In genomic region chr19:35719402-35720162, GRCh38 we compare ENCODE assay signal across 1 cellular context.
TF ChIP-seq lines count a peak whose summit lies in the region.

No MANE protein-coding gene starts in this region.

TF ChIP-seq in HepG2, 621 proteins besides CTCF, POLR2A, EP300 and RAD21 (continued from another document and continues in another):
- TF ChIP-seq ZNF275 (CRISPR knock-in tag; IDR thresholded peaks at IDR 0.05; ENCODE audit: borderline replicate concordance) (0 out of 2 replicates have a peak, but pooled peaks have one; percentile 32), ARID4A (CRISPR knock-in tag; IDR thresholded peaks at IDR 0.05; ENCODE audit: borderline replicate concordance) (peak; percentile 63), ZGPAT (CRISPR knock-in tag; IDR thresholded peaks at IDR 0.05) (0 out of 2 replicates have a peak, but pooled peaks have one; percentile 31), TBP (CRISPR knock-in tag; IDR thresholded peaks at IDR 0.05) (no peak), HDAC1 (CRISPR knock-in tag; IDR thresholded peaks at IDR 0.05) (peak; percentile 37), NCOA1 (CRISPR knock-in tag; IDR thresholded peaks at IDR 0.05) (0 out of 2 replicates have a peak, but pooled peaks have one; percentile 43), ZNF652 (CRISPR knock-in tag; IDR thresholded peaks at IDR 0.05; ENCODE audit: borderline replicate concordance, low read depth) (no peak), MAZ (IDR thresholded peaks at IDR 0.05; ENCODE audit: borderline replicate concordance, low read depth, low read length) (0 out of 2 replicates have a peak, but pooled peaks have one; percentile 38), MAZ (CRISPR knock-in tag; IDR thresholded peaks at IDR 0.05; ENCODE audit: low read depth) (no peak), HNF4A (CRISPR knock-in tag; IDR thresholded peaks at IDR 0.05) (peak; percentile 77), SOX6 (IDR thresholded peaks at IDR 0.05) (no peak), SOX6 (CRISPR knock-in tag; IDR thresholded peaks at IDR 0.05) (peak; percentile 46), ZBTB25 (CRISPR knock-in tag; IDR thresholded peaks at IDR 0.05) (0 out of 2 replicates have a peak, but pooled peaks have one; percentile 18), NFE2L2 (IDR thresholded peaks at IDR 0.05; ENCODE audit: low read length) (no peak), ZNF263 (CRISPR knock-in tag; IDR thresholded peaks at IDR 0.05) (peak; percentile 37; the same call in 1 of the 2 replicates), STAG1 (CRISPR knock-in tag; IDR thresholded peaks at IDR 0.05) (0 out of 2 replicates have a peak, but pooled peaks have one; percentile 2), SIX1 (CRISPR knock-in tag; IDR thresholded peaks at IDR 0.05; ENCODE audit: borderline replicate concordance) (no peak), ZNF556 (CRISPR knock-in tag; IDR thresholded peaks at IDR 0.05; ENCODE audit: borderline replicate concordance) (0 out of 2 replicates have a peak, but pooled peaks have one; percentile 26), ZFP1 (CRISPR knock-in tag; IDR thresholded peaks at IDR 0.05) (no peak), GZF1 (CRISPR knock-in tag; IDR thresholded peaks at IDR 0.05) (no peak), ZBTB21 (CRISPR knock-in tag; IDR thresholded peaks at IDR 0.05) (peak; percentile 49; the same call in 1 of the 2 replicates), PHB2 (IDR thresholded peaks at IDR 0.05; ENCODE audit: partially characterized antibody) (no peak), PAXIP1 (CRISPR knock-in tag; conservative IDR thresholded peaks at IDR 0.05) (peak; percentile 50), MATR3 (CRISPR knock-in tag; IDR thresholded peaks at IDR 0.05) (no peak), CREB1 (IDR thresholded peaks at IDR 0.05) (peak; percentile 66), CREB1 (CRISPR knock-in tag; IDR thresholded peaks at IDR 0.05) (no peak), PRDM10 (CRISPR knock-in tag; IDR thresholded peaks at IDR 0.05; ENCODE audit: low read depth) (0 out of 2 replicates have a peak, but pooled peaks have one; percentile 27), NONO (IDR thresholded peaks at IDR 0.05) (no peak), NONO (CRISPR knock-in tag; conservative IDR thresholded peaks at IDR 0.05) (peak; percentile 26; the same call in 1 of the 2 replicates), TERF1 (CRISPR knock-in tag; IDR thresholded peaks at IDR 0.05) (no peak), PCBP2 (optimal IDR thresholded peaks at IDR 0.05; ENCODE audit: low read depth, low read length, poor library complexity, severe bottlenecking) (no peak), POLR2AphosphoS5 (IDR thresholded peaks at IDR 0.05; ENCODE audit: low read depth, low read length) (0 out of 2 replicates have a peak, but pooled peaks have one; percentile 27), ZNF143 (CRISPR knock-in tag; IDR thresholded peaks at IDR 0.05) (peak; percentile 57; the same call in 1 of the 2 replicates), TAF15 (IDR thresholded peaks at IDR 0.05; ENCODE audit: low read depth, low read length, poor library complexity, severe bottlenecking) (no peak), MED1 (CRISPR knock-in tag; IDR thresholded peaks at IDR 0.05) (0 out of 2 replicates have a peak, but pooled peaks have one; percentile 29), PATZ1 (CRISPR knock-in tag; IDR thresholded peaks at IDR 0.05) (0 out of 2 replicates have a peak, but pooled peaks have one; percentile 32), PREB (CRISPR knock-in tag; IDR thresholded peaks at IDR 0.05) (no peak)
